In the genomic region with DNA sequence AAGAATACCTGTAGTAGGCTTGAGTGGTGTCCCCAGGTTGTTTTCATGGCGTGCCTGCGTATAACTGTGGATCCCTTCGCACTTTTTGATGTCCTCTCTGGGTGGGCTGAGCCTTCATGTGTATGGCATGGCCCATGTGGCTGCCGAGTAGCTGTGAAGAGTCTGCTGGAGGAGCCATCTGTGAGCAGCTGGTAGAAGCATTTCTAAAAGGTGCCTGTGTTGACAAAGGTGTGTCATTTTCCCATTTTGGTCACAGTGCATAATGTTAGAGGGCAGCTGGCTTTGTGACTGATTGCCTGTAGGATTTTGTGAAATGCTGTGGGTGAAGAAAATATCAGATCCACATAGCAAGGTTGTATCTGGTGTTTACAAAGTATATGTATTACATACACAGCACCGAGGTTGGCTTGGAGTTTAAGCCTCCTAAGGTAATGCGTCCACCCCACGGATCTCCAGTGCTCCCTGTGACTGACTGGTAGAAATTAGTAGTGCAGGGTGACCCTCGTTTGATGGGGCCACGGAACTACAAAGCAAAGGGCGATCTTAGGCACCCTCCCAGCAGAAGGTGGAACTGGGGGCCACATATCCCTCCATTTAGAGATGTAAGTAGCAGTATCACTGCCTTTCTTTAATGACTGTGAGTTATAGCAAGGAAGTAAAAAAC, we compare ENCODE assay signal across 16 cellular contexts. TPM values are rescaled to one million over a fixed set of nuclear protein-coding genes. Genes with fewer than 3 reads are reported as not detected.
A peak's percentile ranks its signal among the peaks of the same experiment; 100 is the strongest.
DNase-seq lines count a peak whose midpoint lies in the region; ATAC-seq and TF ChIP-seq lines count a peak whose summit lies in the region.
"Had no signal": no experiment of that assay in that cellular context is flagged by ENCODE, and none has a peak within 500 bp of the region (broad histone marks: within the 10 kb centered on the region; RNA-seq: fewer than 3 reads in every experiment).

No MANE protein-coding gene starts in this region.

- intact Hi-C loops in uterus (cut with DNase I; ENCODE audit: low total_unique reads): no loop called here

- in situ Hi-C loops in HAP-1 (cut with MboI; ENCODE audit: low sequenced_read_pairs): no loop called here

- H3K27ac ChIP-seq in duodenal mucosa (ENCODE audit: low read depth, low read length) (no peak overlapping the region), lung (ENCODE audit: low read depth in 1 of 2, low read length in 1 of 2) (peak overlapping the region; percentile 70 to 79), uterus (peak overlapping the region; percentile 85 to 87)
- H3K27ac ChIP-seq: PC-9, skin epidermis had no signal

- H3K27me3 ChIP-seq in duodenal mucosa (ENCODE audit: control insufficient read depth in 1 of 2, insufficient read depth in 2 of 2, low read length in 2 of 2) (peaks cover 0 to 4% of the 10 kb centered on the region in 2 donors), lung (ENCODE audit: control insufficient read depth, insufficient read depth) (no peaks in the 10 kb centered on the region), uterus (no peaks in the 10 kb centered on the region), HAP-1 (ENCODE audit: low read depth) (no peaks in the 10 kb centered on the region)

- no peak overlapping the region for H3K4me3 ChIP-seq in duodenal mucosa (ENCODE audit: low read depth in 1 of 2, low read length in 2 of 2)
- H3K4me3 ChIP-seq in lung: no peak overlapping the region
- H3K4me3 ChIP-seq in uterus: no peak overlapping the region
- no peak overlapping the region for H3K4me3 ChIP-seq in HAP-1
- H3K4me3 ChIP-seq: PC-9, skin epidermis had no signal

- no peak for TF ChIP-seq CTCF in lung (IDR thresholded peaks at IDR 0.05; ENCODE audit: control extremely low read depth, extremely low read depth)
- TF ChIP-seq CTCF in uterus (IDR thresholded peaks at IDR 0.05): no peak

- WGBS in lung, 2 donors: 80 to 89% methylated on average over 10 of the region's 10 CpGs

- peak overlapping the region; percentile 2 to 48 for H3K9ac ChIP-seq in duodenal mucosa (ENCODE audit: low read depth in 1 of 2, low read length in 2 of 2)

- ATAC-seq in lung (ENCODE audit: insufficient read depth, low FRiP score): no peak
- ATAC-seq in HG02970 (IDR thresholded peaks at IDR 0.05; ENCODE audit: low FRiP score, unreplicated experiment): no peak
- ATAC-seq: stimulated activated naive B cell treated with anti-CD40 and anti-IgM and Interleukin-4, amounts not matched to agents 10 μg/mL and 1 μg/mL and 100 μg/mL, for 72 hours had no signal

- DNase-seq in NCI-H2081 (lab: John Stamatoyannopoulos, UW) (peak; percentile 28 to 59), NCI-H2081 treated with DMSO at 0.1 percent for 48 hours (lab: John Stamatoyannopoulos, UW) (no peak), lung (ENCODE audit: low spot score) (peak; percentile 24), uterus (no peak), HAP-1 (ENCODE audit: low spot score in 2 of 2) (no peak)
- no peak for DNase-seq in activated naive CD4-positive, alpha-beta T cell (lab: John Stamatoyannopoulos, UW)
- DNase-seq: activated gamma-delta T cell; CD4-positive, alpha-beta T cell; KBM-7; midbrain; NCI-H1092; PC-9; stimulated activated naive B cell treated with anti-CD40 and anti-IgM and Interleukin-4, amounts not matched to agents 10 μg/mL and 1 μg/mL and 100 μg/mL, for 72 hours had no signal

- H3K36me3 ChIP-seq in duodenal mucosa (ENCODE audit: control insufficient read depth in 1 of 2, insufficient read depth in 2 of 2, low read length in 2 of 2) (peaks cover 0 to 25% of the 10 kb centered on the region in 2 donors), lung (ENCODE audit: control insufficient read depth in 2 of 2, insufficient read depth in 2 of 2, low read length in 2 of 2) (peaks cover 12 to 13% of the 10 kb centered on the region in 2 donors), uterus (no peaks in the 10 kb centered on the region), HAP-1 (replicated peaks) (no peaks in the 10 kb centered on the region)

- no peak for TF ChIP-seq POLR2A in uterus (IDR thresholded peaks at IDR 0.05)

- H3K4me1 ChIP-seq in duodenal mucosa (ENCODE audit: control insufficient read depth in 1 of 2, insufficient read depth in 2 of 2, low read length in 2 of 2) (peaks cover 39 to 62% of the 10 kb centered on the region in 2 donors), lung (ENCODE audit: control insufficient read depth in 2 of 2, insufficient read depth in 2 of 2, low read length in 2 of 2) (peaks cover 17% of the 10 kb centered on the region in 2 donors), uterus (peaks cover 18 to 19% of the 10 kb centered on the region in 2 donors), HAP-1 (peaks cover 9% of the 10 kb centered on the region)

- H3K9me3 ChIP-seq in duodenal mucosa (ENCODE audit: control insufficient read depth in 1 of 2, low read length in 2 of 2) (no peaks in the 10 kb centered on the region), lung (ENCODE audit: control insufficient read depth in 2 of 2, insufficient read depth in 1 of 2, low read length in 1 of 2) (no peaks in the 10 kb centered on the region), uterus (no peaks in the 10 kb centered on the region), HAP-1 (no peaks in the 10 kb centered on the region)

RNA-seq across cellular contexts. Expression of a gene that starts 16.5 kb away (rescaled TPM):
- total RNA-seq in lung (10 to 100 TPM; 32.1 to 34.3 TPM), uterus (10 to 100 TPM; 28.2 to 59.6 (median 39.5) TPM)
- polyA plus RNA-seq in lung: 10 to 100 TPM; 11.3 to 11.5 TPM

Comparison
In these comparisons a context has a peak if more than half of its experiments do, and no peak if none do; other contexts are left out.
1. DNase-seq: peak in NCI-H2081 (2 of 2) and lung (single experiment); none in NCI-H2081 treated with DMSO at 0.1 percent for 48 hours (single experiment), uterus (0 of 2), activated naive CD4-positive, alpha-beta T cell (0 of 4) and HAP-1 (0 of 2).